Comparison of ENCODE assay signal across 11 cellular contexts in the genomic region with DNA sequence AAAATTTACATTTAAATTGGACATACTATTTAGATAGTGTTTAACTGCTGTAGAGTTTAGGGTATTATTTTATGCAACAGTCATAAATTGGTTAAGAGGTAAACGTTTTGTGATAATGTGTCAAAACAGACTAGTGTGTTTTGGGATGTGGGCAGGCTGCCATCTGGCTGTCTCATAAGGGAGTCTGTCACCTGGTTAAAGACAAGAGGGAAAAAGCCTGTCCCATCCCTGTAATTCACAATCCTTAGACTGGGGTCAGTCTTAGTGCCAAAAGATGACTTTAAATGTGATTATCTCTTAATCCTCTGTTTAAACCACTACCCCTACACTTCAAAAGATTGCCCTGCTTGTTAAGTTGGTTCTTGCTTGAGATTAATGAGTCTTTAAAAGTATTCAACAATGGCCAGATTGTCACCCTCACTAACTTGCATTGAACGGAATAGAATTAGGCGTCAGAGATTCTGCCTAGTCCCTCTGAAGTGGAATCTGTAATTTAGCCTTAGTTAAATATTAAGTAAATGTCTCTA. TPM values are rescaled to one million over a fixed set of nuclear protein-coding genes. Genes with fewer than 3 reads are reported as not detected.
DNase-seq lines count a peak whose midpoint lies in the region; ATAC-seq, FAIRE-seq and TF ChIP-seq lines count a peak whose summit lies in the region.
"Had no signal": no experiment of that assay in that cellular context is flagged by ENCODE, and none has a peak within 500 bp of the region (broad histone marks: within the 10 kb centered on the region; RNA-seq: fewer than 3 reads in every experiment).

No MANE protein-coding gene starts in this region.

- H3K4me3 ChIP-seq in colonic mucosa, result no peak overlapping the region
- H3K4me3 ChIP-seq in upper lobe of left lung, result no peak overlapping the region
- no peak overlapping the region for H3K4me3 ChIP-seq in smooth muscle cell
- H3K4me3 ChIP-seq: upper lobe of right lung had no signal

- H3K9ac ChIP-seq in colonic mucosa (ENCODE audit: low read depth in 2 of 2, low read length in 2 of 2) (no peak overlapping the region), smooth muscle cell (ENCODE audit: low read depth) (no peak overlapping the region)

- H3K27ac ChIP-seq in colonic mucosa (no peak overlapping the region), upper lobe of left lung (no peak overlapping the region), smooth muscle cell (ENCODE audit: low read depth) (no peak overlapping the region)
- H3K27ac ChIP-seq: upper lobe of right lung had no signal

- intact Hi-C loops in colonic mucosa (cut with DNase I), result loop anchor here (10.0 kb wide), 1 partner anchor 159 kb away; a partner anchor contains a TSS

- H4K20me1 ChIP-seq in smooth muscle cell (ENCODE audit: low read depth), result no peaks in the 10 kb centered on the region

- no peak for TF ChIP-seq EP300 in upper lobe of left lung (IDR thresholded peaks at IDR 0.05)

- no peaks in the 10 kb centered on the region for H3F3A ChIP-seq in smooth muscle cell (ENCODE audit: low read depth)

- TF ChIP-seq CTCF in D721Med (IDR thresholded peaks at IDR 0.05; ENCODE audit: insufficient read depth, missing control alignments), result peak; percentile 40
- TF ChIP-seq CTCF in colonic mucosa (IDR thresholded peaks at IDR 0.05), result no peak
- TF ChIP-seq CTCF in upper lobe of left lung (IDR thresholded peaks at IDR 0.05), result no peak
- TF ChIP-seq CTCF in smooth muscle cell (IDR thresholded peaks at IDR 0.05; ENCODE audit: borderline replicate concordance, insufficient read depth, poor library complexity, severe bottlenecking), result no peak

- H3K9me3 ChIP-seq in colonic mucosa (no peaks in the 10 kb centered on the region), upper lobe of left lung (no peaks in the 10 kb centered on the region), smooth muscle cell (replicated peaks; ENCODE audit: low read depth) (no peaks in the 10 kb centered on the region)
- H3K9me3 ChIP-seq: upper lobe of right lung had no signal

- peak; percentile 95 for FAIRE-seq in D721Med (lab: Jason Lieb, UNC)

- no peak for TF ChIP-seq POLR2A in upper lobe of left lung (IDR thresholded peaks at IDR 0.05)

- DNase-seq in D721Med (ENCODE audit: insufficient read length, low spot score) (no peak), NCI-H2029 (lab: John Stamatoyannopoulos, UW) (peak; percentile 15), colonic mucosa (peak; percentile 46), activated gamma-delta T cell (lab: John Stamatoyannopoulos, UW) (no peak), HPDE6-E6E7 (ENCODE audit: extremely low spot score) (no peak), upper lobe of left lung (no peak), smooth muscle cell (lab: John Stamatoyannopoulos, UW; ENCODE audit: unreplicated experiment) (no peak)
- DNase-seq: mammary epithelial cell, upper lobe of right lung had no signal

- no peaks in the 10 kb centered on the region for H3K79me2 ChIP-seq in smooth muscle cell (ENCODE audit: low read depth)

- H3K36me3 ChIP-seq in colonic mucosa, result no peaks in the 10 kb centered on the region
- no peaks in the 10 kb centered on the region for H3K36me3 ChIP-seq in upper lobe of left lung
- no peaks in the 10 kb centered on the region for H3K36me3 ChIP-seq in smooth muscle cell (ENCODE audit: low read depth)
- H3K36me3 ChIP-seq: upper lobe of right lung had no signal

- H3K4me2 ChIP-seq in smooth muscle cell, result no peak overlapping the region

- H3K27me3 ChIP-seq in colonic mucosa, result no peaks in the 10 kb centered on the region
- no peaks in the 10 kb centered on the region for H3K27me3 ChIP-seq in upper lobe of left lung
- H3K27me3 ChIP-seq in smooth muscle cell (ENCODE audit: low read depth), result peaks cover 48% of the 10 kb centered on the region

- 52 to 57% methylated on average over 3 of the region's 3 CpGs for WGBS in upper lobe of left lung, 2 donors
- WGBS in smooth muscle cell (ENCODE audit: low lambda C conversion rate), result 31% methylated on average over 3 of the region's 3 CpGs

- H3K4me1 ChIP-seq in colonic mucosa (no peaks in the 10 kb centered on the region), upper lobe of left lung (peaks cover 0 to 7% (median 0%) of the 10 kb centered on the region in 4 donors), smooth muscle cell (ENCODE audit: low read depth) (peaks cover 32% of the 10 kb centered on the region)
- H3K4me1 ChIP-seq: upper lobe of right lung had no signal

- ATAC-seq in GM18511 (IDR thresholded peaks at IDR 0.05; ENCODE audit: unreplicated experiment) (peak; percentile 52), upper lobe of left lung (ENCODE audit: low FRiP score in 2 of 2) (no peak)
- ATAC-seq: upper lobe of right lung had no signal

- no peak overlapping the region for H2AFZ ChIP-seq in smooth muscle cell (ENCODE audit: low read depth)

RNA-seq across cellular contexts. Expression of gene SGPP2, which starts 59.2 kb away (rescaled TPM):
- 10 to 100 TPM; 54.0 to 96.5 TPM for total RNA-seq in colonic mucosa
- total RNA-seq in upper lobe of left lung, result 10 to 100 TPM in 5 of 6 donors, 1 to 10 TPM in 1; 5.2 to 85.9 (median 21.8) TPM
- 1.4 and 1.5 TPM in 2 replicates for total RNA-seq in smooth muscle cell
- polyA plus RNA-seq in smooth muscle cell, result 0.30 and 0.66 TPM in 2 replicates
- total RNA-seq: pulmonary artery endothelial cell had no signal

Comparison
In these comparisons a context has a peak if more than half of its experiments do, and no peak if none do; other contexts are left out.
1. DNase-seq: peak in NCI-H2029 (single experiment) and colonic mucosa (single experiment); none in D721Med (single experiment), activated gamma-delta T cell (single experiment), HPDE6-E6E7 (single experiment), upper lobe of left lung (0 of 2) and smooth muscle cell (single experiment).